Comparison of ENCODE assay signal across 6 cellular contexts in genomic region chr2:190396264-190396663, GRCh38.
"Had no signal": no experiment of that assay in that cellular context is flagged by ENCODE, and none has a peak within 500 bp of the region (broad histone marks: within the 10 kb centered on the region; RNA-seq: fewer than 3 reads in every experiment).

No MANE protein-coding gene starts in this region.

- H2AFZ ChIP-seq: GM23338 had no signal

- H3K4me1 Mint-ChIP-seq: GM23338, H9, IgD-negative memory B cell had no signal

- H3K4me3 Mint-ChIP-seq: GM23338, H9, IgD-negative memory B cell had no signal

- H3K4me3 ChIP-seq: GM23338 had no signal

- ATAC-seq: GM23338 had no signal

- H3K4me2 ChIP-seq: GM23338 had no signal

- H3K27ac Mint-ChIP-seq: GM23338, H9, IgD-negative memory B cell had no signal

- H3K9me3 Mint-ChIP-seq: GM23338, H9, IgD-negative memory B cell had no signal

- H3K36me3 Mint-ChIP-seq: IgD-negative memory B cell had no signal

- DNase-seq: H9, HCEC 1CT had no signal

- FAIRE-seq: H1, HTR-8/SVneo had no signal
